In genomic region chr4:141858437-141858836, GRCh38 we compare ENCODE assay signal across 28 cellular contexts.
"Had no signal": no experiment of that assay in that cellular context is flagged by ENCODE, and none has a peak within 500 bp of the region (broad histone marks: within the 10 kb centered on the region; RNA-seq: fewer than 3 reads in every experiment).

No MANE protein-coding gene starts in this region.

- H3K4me1 ChIP-seq: parathyroid adenoma, psoas muscle, right lobe of liver, sigmoid colon, suprapubic skin, testis, tibial artery, upper lobe of right lung, uterus had no signal

- H3K9ac ChIP-seq: parathyroid adenoma had no signal

- H3K4me3 ChIP-seq: ovary, psoas muscle, right lobe of liver, sigmoid colon, suprapubic skin, testis, tibial artery, transverse colon, upper lobe of right lung, uterus had no signal

- H2AFZ ChIP-seq: parathyroid adenoma had no signal

- H3K27me3 ChIP-seq: neutrophil, ovary, right lobe of liver, sigmoid colon, suprapubic skin, testis, tibial artery, transverse colon, upper lobe of right lung, uterus had no signal

- ATAC-seq: naive thymus-derived CD8-positive, alpha-beta T cell; natural killer cell treated with Interleukin-12 subunit alpha and Interleukin-12 subunit beta and Interleukin-15 and Interleukin-18, amount 100 ng/mL, for 72 hours; psoas muscle; right cardiac atrium; right lobe of liver; stimulated activated memory B cell treated with anti-CD40 and anti-IgM and Interleukin-4, amounts not matched to agents 10 μg/mL and 1 μg/mL and 100 μg/mL, for 72 hours; stimulated activated naive CD8-positive, alpha-beta T cell treated with anti-CD3 and anti-CD28 coated beads, Interleukin-15, amount 100 ng/mL, for 72 hours; stimulated activated naive CD8-positive, alpha-beta T cell treated with anti-CD3 and anti-CD28 coated beads, Interleukin-15, Interleukin-2, amounts not matched to agents 100 U/mL and 50 U/mL, for 24 hours; upper lobe of right lung had no signal

- H3K9me3 ChIP-seq: neutrophil, ovary, right lobe of liver, sigmoid colon, suprapubic skin, testis, tibial artery, upper lobe of right lung, uterus had no signal

- DNase-seq: naive thymus-derived CD8-positive, alpha-beta T cell; nephron progenitor cell; occipital lobe; ovary; posterior cingulate gyrus; psoas muscle; right cardiac atrium; right lobe of liver; sigmoid colon; small intestine; stimulated activated CD4-positive, alpha-beta T cell treated with anti-CD3 and anti-CD28 coated beads, Interleukin-1b, Interleukin-23, amount 100 ng/mL, for 48 hours; stimulated activated CD4-positive, alpha-beta T cell treated with anti-CD3 and anti-CD28 coated beads, Interleukin-4, amount 100 ng/mL, for 1 hour; stimulated activated CD4-positive, alpha-beta T cell treated with anti-CD3 and anti-CD28 coated beads, Interleukin-4, amount 100 ng/mL, for 4 hours; stimulated activated CD8-positive, alpha-beta memory T cell treated with anti-CD3 and anti-CD28 coated beads, Interleukin-4, amount 100 ng/mL, for 48 hours; stimulated activated naive CD4-positive, alpha-beta T cell; stimulated activated naive CD8-positive, alpha-beta T cell treated with anti-CD3 and anti-CD28 coated beads, Interleukin-15, amount 100 ng/mL, for 72 hours; stimulated activated naive CD8-positive, alpha-beta T cell treated with anti-CD3 and anti-CD28 coated beads, Interleukin-15, Interleukin-2, amounts not matched to agents 100 U/mL and 50 U/mL, for 24 hours; substantia nigra; testis; tibial artery; transverse colon; upper lobe of right lung; uterus had no signal

- H3K27ac ChIP-seq: neutrophil, ovary, parathyroid adenoma, psoas muscle, right lobe of liver, sigmoid colon, suprapubic skin, testis, tibial artery, transverse colon, upper lobe of right lung, uterus had no signal

- H3K79me2 ChIP-seq: parathyroid adenoma had no signal

- H3K36me3 ChIP-seq: neutrophil, ovary, right lobe of liver, sigmoid colon, suprapubic skin, tibial artery, transverse colon, upper lobe of right lung, uterus had no signal
